Comparison of ENCODE assay signal across 11 cellular contexts in genomic region chr1:91742848-91743292, GRCh38.
DNase-seq lines count a peak whose midpoint lies in the region; ATAC-seq and TF ChIP-seq lines count a peak whose summit lies in the region.
"Had no signal": no experiment of that assay in that cellular context is flagged by ENCODE, and none has a peak within 500 bp of the region (broad histone marks: within the 10 kb centered on the region; RNA-seq: fewer than 3 reads in every experiment).

No MANE protein-coding gene starts in this region.

- WGBS in adrenal gland, 4 donors = 23 to 37% (median 32%) methylated on average over 4 of the region's 4 CpGs

- H3K9me3 ChIP-seq in adrenal gland (replicated peaks in 1 of 3) = no peaks in the 10 kb centered on the region

- H3K9me3 Mint-ChIP-seq in stimulated activated effector memory CD8-positive, alpha-beta T cell treated with anti-CD3 and anti-CD28 coated beads, Interleukin-12 subunit alpha, Interleukin-12 subunit beta, amount 100 ng/mL, for 72 hours = no peaks in the 10 kb centered on the region

- H3K4me3 Mint-ChIP-seq in stimulated activated effector memory CD8-positive, alpha-beta T cell treated with anti-CD3 and anti-CD28 coated beads, Interleukin-12 subunit alpha, Interleukin-12 subunit beta, amount 100 ng/mL, for 72 hours = no peak overlapping the region

- peaks cover 29 to 50% of the 10 kb centered on the region in 2 donors for H3K4me1 ChIP-seq in adrenal gland (replicated peaks in 1 of 2)

- TF ChIP-seq CTCF in adrenal gland (IDR thresholded peaks at IDR 0.05) = no peak

- intact Hi-C loops in adrenal gland (cut with DNase I) = no loop called here

- DNase-seq in M059J (ENCODE audit: low read depth) = peak; percentile 75
- DNase-seq in adrenal gland = peak in 6 of 7 donors; percentile 47 to 72 (median 62)
- peak; percentile 19 for DNase-seq in glomerular visceral epithelial cell (ENCODE audit: extremely low spot score)
- DNase-seq in stimulated activated effector memory CD8-positive, alpha-beta T cell treated with anti-CD3 and anti-CD28 coated beads, Interleukin-12 subunit alpha, Interleukin-12 subunit beta, amount 100 ng/mL, for 72 hours (ENCODE audit: low spot score in 2 of 2) = no peak
- no peak for DNase-seq in cerebellar cortex (ENCODE audit: low spot score)
- DNase-seq in T-helper 2 cell = no peak
- DNase-seq: activated CD8-positive, alpha-beta memory T cell treated with anti-CD3 and anti-CD28 coated beads, Interleukin-2, amount 50 U/mL, for 48 hours; NCI-H82 had no signal

- H3K27ac ChIP-seq in adrenal gland = peak overlapping the region in 3 of 5 donors; percentile 33 to 69 (median 65)

- peak overlapping the region; percentile 20 for H3K27ac Mint-ChIP-seq in stimulated activated effector memory CD8-positive, alpha-beta T cell treated with anti-CD3 and anti-CD28 coated beads, Interleukin-12 subunit alpha, Interleukin-12 subunit beta, amount 100 ng/mL, for 72 hours

- H3K4me3 ChIP-seq in adrenal gland = no peak overlapping the region

- peaks cover 0 to 8% of the 10 kb centered on the region in 2 donors for H3K36me3 ChIP-seq in adrenal gland (replicated peaks in 1 of 2)

- no peak for TF ChIP-seq POLR2A in adrenal gland (IDR thresholded peaks at IDR 0.05)

- ATAC-seq in stimulated activated effector memory CD8-positive, alpha-beta T cell treated with anti-CD3 and anti-CD28 coated beads, Interleukin-12 subunit alpha, Interleukin-12 subunit beta, amount 100 ng/mL, for 72 hours = peak; percentile 78
- no peak for ATAC-seq in HG03521 (IDR thresholded peaks at IDR 0.05; ENCODE audit: unreplicated experiment)
- ATAC-seq in HG03139 (IDR thresholded peaks at IDR 0.05; ENCODE audit: unreplicated experiment) = no peak
- ATAC-seq: HCT116 had no signal

- no peaks in the 10 kb centered on the region for H3K27me3 ChIP-seq in adrenal gland

- peaks cover 17% of the 10 kb centered on the region for H3K36me3 Mint-ChIP-seq in stimulated activated effector memory CD8-positive, alpha-beta T cell treated with anti-CD3 and anti-CD28 coated beads, Interleukin-12 subunit alpha, Interleukin-12 subunit beta, amount 100 ng/mL, for 72 hours

- H3K4me1 Mint-ChIP-seq in stimulated activated effector memory CD8-positive, alpha-beta T cell treated with anti-CD3 and anti-CD28 coated beads, Interleukin-12 subunit alpha, Interleukin-12 subunit beta, amount 100 ng/mL, for 72 hours = peaks cover 58% of the 10 kb centered on the region

Comparison
In these comparisons a context has a peak if more than half of its experiments do, and no peak if none do; other contexts are left out.
1. DNase-seq: peak in M059J (single experiment), adrenal gland (6 of 7) and glomerular visceral epithelial cell (single experiment); none in stimulated activated effector memory CD8-positive, alpha-beta T cell treated with anti-CD3 and anti-CD28 coated beads, Interleukin-12 subunit alpha, Interleukin-12 subunit beta, amount 100 ng/mL, for 72 hours (0 of 2), cerebellar cortex (single experiment) and T-helper 2 cell (0 of 5).